ENCODE assay signal across 26 cellular contexts in genomic region chr1:38994196-38994595, GRCh38. TPM values are rescaled to one million over a fixed set of nuclear protein-coding genes. Genes with fewer than 3 reads are reported as not detected.
DNase-seq lines count a peak whose midpoint lies in the region; ATAC-seq lines count a peak whose summit lies in the region.
"Had no signal": no experiment of that assay in that cellular context is flagged by ENCODE, and none has a peak within 500 bp of the region (broad histone marks: within the 10 kb centered on the region; RNA-seq: fewer than 3 reads in every experiment).

No MANE protein-coding gene starts in this region.

- DNase-seq in T-helper 1 cell (no peak), GM19240 (ENCODE audit: insufficient read length, low spot score) (no peak), neuronal stem cell (ENCODE audit: low spot score) (no peak)
- no peak for DNase-seq in CD4-positive, alpha-beta memory T cell
- DNase-seq in activated CD4-positive, alpha-beta memory T cell treated with anti-CD3 and anti-CD28 coated beads for 36 hours: no peak
- DNase-seq: C1 segment of cervical spinal cord, DMS53, GM23248, islet precursor cell, mesenchymal stem cell, NCI-H1092 treated with DMSO at 0.1 percent for 48 hours, NCI-H2171, NCI-H774, PC-9, transverse colon had no signal

- H4K91ac ChIP-seq in neuronal stem cell (ENCODE audit: low read depth, low read length, poor library complexity): no peak overlapping the region

- H3K9me3 Mint-ChIP-seq in T-helper 1 cell treated with Interleukin-12 subunit alpha and Interleukin-12 subunit beta and Interleukin-4 antibody, amounts not matched to agents 30 μg/mL and 1 μg/mL, for 36 hours: no peaks in the 10 kb centered on the region
- no peaks in the 10 kb centered on the region for H3K9me3 Mint-ChIP-seq in CD4-positive, alpha-beta memory T cell
- no peaks in the 10 kb centered on the region for H3K9me3 Mint-ChIP-seq in activated CD4-positive, alpha-beta memory T cell treated with anti-CD3 and anti-CD28 coated beads for 36 hours
- H3K9me3 Mint-ChIP-seq: neural progenitor cell; stimulated activated memory B cell treated with anti-CD40 and anti-IgM and Interleukin-4, amounts not matched to agents 10 μg/mL and 1 μg/mL and 100 μg/mL, for 72 hours had no signal

- H3K27ac ChIP-seq in CD4-positive, alpha-beta memory T cell (ENCODE audit: low read depth, low read length): no peak overlapping the region
- H3K27ac ChIP-seq in iPS-18a (ENCODE audit: low read length) (no peak overlapping the region), neuronal stem cell (replicated peaks; ENCODE audit: low read length) (no peak overlapping the region)
- H3K27ac ChIP-seq: 22Rv1, GM23248, HL-60, KMS-11, neural progenitor cell, PC-9, SK-N-MC, transverse colon had no signal

- no peak overlapping the region for H2BK120ac ChIP-seq in neuronal stem cell (ENCODE audit: low read depth, low read length)

- no peak overlapping the region for H2BK15ac ChIP-seq in neuronal stem cell (ENCODE audit: low read length)

- no peaks in the 10 kb centered on the region for H3K9me3 ChIP-seq in CD4-positive, alpha-beta memory T cell (ENCODE audit: control insufficient read depth in 1 of 2, low read length in 2 of 2)
- H3K9me3 ChIP-seq in iPS-18a (ENCODE audit: control insufficient read depth, low read depth, low read length) (no peaks in the 10 kb centered on the region), neuronal stem cell (replicated peaks in 1 of 2; ENCODE audit: control insufficient read depth in 2 of 2, insufficient read depth in 1 of 2, low read depth in 1 of 2, low read length in 2 of 2) (no peaks in the 10 kb centered on the region)
- H3K9me3 ChIP-seq: transverse colon had no signal

- no peak overlapping the region for H3K4me2 ChIP-seq in neuronal stem cell (ENCODE audit: insufficient read depth, low read length, poor library complexity, severe bottlenecking)
- H3K4me2 ChIP-seq: KMS-11 had no signal

- H3K79me1 ChIP-seq in neuronal stem cell (ENCODE audit: low read depth, low read length): peaks cover 5% of the 10 kb centered on the region

- CTCF ChIA-PET in CD4-positive, alpha-beta memory T cell (lab: Charles Lee; ENCODE audit: partially characterized antibody): interaction anchor here (0.7 to 0.8 kb wide), 2 partner anchors 33 to 37 kb away, joined by 5 to 6 read pairs; no protein-coding TSS in a partner anchor
- CTCF ChIA-PET in activated CD4-positive, alpha-beta memory T cell treated with anti-CD3 and anti-CD28 coated beads for 36 hours (lab: Charles Lee): no interaction called here

- no peak overlapping the region for H2BK5ac ChIP-seq in neuronal stem cell (ENCODE audit: low read length)

- H3K4me1 ChIP-seq in CD4-positive, alpha-beta memory T cell (ENCODE audit: insufficient read depth, low read length): peaks cover 79% of the 10 kb centered on the region
- H3K4me1 ChIP-seq in iPS-18a (ENCODE audit: control insufficient read depth, low read depth, low read length): peaks cover 51% of the 10 kb centered on the region
- H3K4me1 ChIP-seq in neuronal stem cell (ENCODE audit: control insufficient read depth in 2 of 2, insufficient read depth in 1 of 2, low read depth in 1 of 2, low read length in 2 of 2): peaks cover 4 to 13% of the 10 kb centered on the region in 2 donors

- peaks cover 4% of the 10 kb centered on the region for H3K36me3 ChIP-seq in CD4-positive, alpha-beta memory T cell (ENCODE audit: insufficient read depth, low read length)
- H3K36me3 ChIP-seq in iPS-18a (ENCODE audit: control insufficient read depth, low read depth, low read length) (peaks cover 64% of the 10 kb centered on the region), neuronal stem cell (replicated peaks in 1 of 2; ENCODE audit: control insufficient read depth in 2 of 2, insufficient read depth in 2 of 2, low read length in 2 of 2) (peaks cover 12 to 67% of the 10 kb centered on the region in 2 donors)

- H3K27me3 ChIP-seq in CD4-positive, alpha-beta memory T cell (ENCODE audit: insufficient read depth, low read length): no peaks in the 10 kb centered on the region
- no peaks in the 10 kb centered on the region for H3K27me3 ChIP-seq in iPS-18a (ENCODE audit: control insufficient read depth, insufficient read depth, low read length)
- no peaks in the 10 kb centered on the region for H3K27me3 ChIP-seq in neuronal stem cell (ENCODE audit: control insufficient read depth in 3 of 3, insufficient read depth in 3 of 3, low read depth in 1 of 3, low read length in 3 of 3)
- H3K27me3 ChIP-seq: neural progenitor cell, transverse colon had no signal

- H3K27me3 Mint-ChIP-seq in T-helper 1 cell treated with Interleukin-12 subunit alpha and Interleukin-12 subunit beta and Interleukin-4 antibody, amounts not matched to agents 30 μg/mL and 1 μg/mL, for 36 hours (ENCODE audit: low read depth): no peaks in the 10 kb centered on the region
- H3K27me3 Mint-ChIP-seq in CD4-positive, alpha-beta memory T cell: no peaks in the 10 kb centered on the region
- H3K27me3 Mint-ChIP-seq in activated CD4-positive, alpha-beta memory T cell treated with anti-CD3 and anti-CD28 coated beads for 36 hours: no peaks in the 10 kb centered on the region
- H3K27me3 Mint-ChIP-seq: stimulated activated memory B cell treated with anti-CD40 and anti-IgM and Interleukin-4, amounts not matched to agents 10 μg/mL and 1 μg/mL and 100 μg/mL, for 72 hours had no signal

- H2AK5ac ChIP-seq in neuronal stem cell (ENCODE audit: low read depth, low read length): no peak overlapping the region

- H3K4ac ChIP-seq in neuronal stem cell (ENCODE audit: low read length): no peak overlapping the region

- peaks cover 40% of the 10 kb centered on the region for H3K36me3 Mint-ChIP-seq in T-helper 1 cell treated with Interleukin-12 subunit alpha and Interleukin-12 subunit beta and Interleukin-4 antibody, amounts not matched to agents 30 μg/mL and 1 μg/mL, for 36 hours (ENCODE audit: low read depth)
- H3K36me3 Mint-ChIP-seq in CD4-positive, alpha-beta memory T cell: peaks cover 24 to 45% of the 10 kb centered on the region in 2 donors
- peaks cover 41% of the 10 kb centered on the region for H3K36me3 Mint-ChIP-seq in activated CD4-positive, alpha-beta memory T cell treated with anti-CD3 and anti-CD28 coated beads for 36 hours

- peaks cover 49% of the 10 kb centered on the region for H3K4me1 Mint-ChIP-seq in T-helper 1 cell treated with Interleukin-12 subunit alpha and Interleukin-12 subunit beta and Interleukin-4 antibody, amounts not matched to agents 30 μg/mL and 1 μg/mL, for 36 hours (ENCODE audit: low read depth)
- H3K4me1 Mint-ChIP-seq in CD4-positive, alpha-beta memory T cell: peaks cover 42 to 81% (median 60%) of the 10 kb centered on the region in 4 donors
- H3K4me1 Mint-ChIP-seq in activated CD4-positive, alpha-beta memory T cell treated with anti-CD3 and anti-CD28 coated beads for 36 hours (ENCODE audit: low read depth): peaks cover 69% of the 10 kb centered on the region

- no peak overlapping the region for H3K4me3 Mint-ChIP-seq in T-helper 1 cell treated with Interleukin-12 subunit alpha and Interleukin-12 subunit beta and Interleukin-4 antibody, amounts not matched to agents 30 μg/mL and 1 μg/mL, for 36 hours
- peak overlapping the region; percentile 9 to 70 (median 49) for H3K4me3 Mint-ChIP-seq in CD4-positive, alpha-beta memory T cell
- peak overlapping the region; percentile 24 for H3K4me3 Mint-ChIP-seq in activated CD4-positive, alpha-beta memory T cell treated with anti-CD3 and anti-CD28 coated beads for 36 hours
- H3K4me3 Mint-ChIP-seq: neural progenitor cell; stimulated activated memory B cell treated with anti-CD40 and anti-IgM and Interleukin-4, amounts not matched to agents 10 μg/mL and 1 μg/mL and 100 μg/mL, for 72 hours had no signal

- no peak overlapping the region for H3K23ac ChIP-seq in neuronal stem cell (ENCODE audit: low read depth, low read length, poor library complexity)

- no peak overlapping the region for H4K8ac ChIP-seq in neuronal stem cell (ENCODE audit: low read depth, low read length)

- POLR2A ChIA-PET in CD4-positive, alpha-beta memory T cell (lab: Charles Lee; ENCODE audit: partially characterized antibody): interaction anchor here (1.2 to 3.5 kb wide), 3 partner anchors 9 to 32 kb away, joined by 4 to 26 read pairs (median 8); partner anchors contain the start of gene NDUFS5
- POLR2A ChIA-PET in activated CD4-positive, alpha-beta memory T cell treated with anti-CD3 and anti-CD28 coated beads for 36 hours (lab: Charles Lee): no interaction called here

- no peak overlapping the region for H3K18ac ChIP-seq in neuronal stem cell (ENCODE audit: low read length)

- no peak overlapping the region for H3K4me3 ChIP-seq in CD4-positive, alpha-beta memory T cell (ENCODE audit: low read length in 2 of 2)
- H3K4me3 ChIP-seq in iPS-18a (ENCODE audit: low read length): peak overlapping the region; percentile 97
- H3K4me3 ChIP-seq in neuronal stem cell (ENCODE audit: low read length in 2 of 2): no peak overlapping the region
- H3K4me3 ChIP-seq: GM23248, neural progenitor cell, PC-9, SK-N-MC, transverse colon had no signal

- ATAC-seq in HG02623 (IDR thresholded peaks at IDR 0.05; ENCODE audit: unreplicated experiment): no peak
- ATAC-seq: stimulated activated memory B cell treated with anti-CD40 and anti-IgM and Interleukin-4, amounts not matched to agents 10 μg/mL and 1 μg/mL and 100 μg/mL, for 72 hours had no signal

- intact Hi-C loops in CD4-positive, alpha-beta memory T cell (cut with micrococcal nuclease): loop anchor here (5.0 to 10.0 kb wide), 3 partner anchors 98 to 1517 kb away; no protein-coding TSS in a partner anchor
- intact Hi-C loops in activated CD4-positive, alpha-beta memory T cell treated with anti-CD3 and anti-CD28 coated beads for 36 hours (cut with micrococcal nuclease): loop anchor here (5.0 to 10.0 kb wide), 2 partner anchors 33 to 201 kb away; partner anchors contain the start of gene NDUFS5

- H2BK12ac ChIP-seq in neuronal stem cell (ENCODE audit: low read length): no peak overlapping the region

- H3K27ac Mint-ChIP-seq in T-helper 1 cell treated with Interleukin-12 subunit alpha and Interleukin-12 subunit beta and Interleukin-4 antibody, amounts not matched to agents 30 μg/mL and 1 μg/mL, for 36 hours: peak overlapping the region; percentile 20
- H3K27ac Mint-ChIP-seq in CD4-positive, alpha-beta memory T cell: peak overlapping the region in 6 of 7 donors; percentile 49 to 85 (median 80)
- peak overlapping the region; percentile 53 for H3K27ac Mint-ChIP-seq in activated CD4-positive, alpha-beta memory T cell treated with anti-CD3 and anti-CD28 coated beads for 36 hours
- H3K27ac Mint-ChIP-seq: neural progenitor cell; stimulated activated memory B cell treated with anti-CD40 and anti-IgM and Interleukin-4, amounts not matched to agents 10 μg/mL and 1 μg/mL and 100 μg/mL, for 72 hours had no signal

- no peak overlapping the region for H3K9ac ChIP-seq in iPS-18a (ENCODE audit: low read length)
- H3K9ac ChIP-seq in neuronal stem cell (ENCODE audit: low read depth, low read length, poor library complexity): no peak overlapping the region
- H3K9ac ChIP-seq: GM23248, KMS-11, neural progenitor cell had no signal

- no peak overlapping the region for H2AFZ ChIP-seq in neuronal stem cell (ENCODE audit: low read length)
- H2AFZ ChIP-seq: GM23248, neural progenitor cell, PC-9 had no signal

- H3K14ac ChIP-seq in neuronal stem cell (ENCODE audit: low read length): no peak overlapping the region

- no CpG with 5 or more reads among the region's 5 CpGs for WGBS in neuronal stem cell (ENCODE audit: extremely low coverage in 2 of 2, insufficient read length in 2 of 2, insufficient replicate concordance in 1 of 2), 2 donors

RNA-seq across cellular contexts. Expression of gene AKIRIN1, which starts 3.1 kb away (rescaled TPM):
- 10 to 100 TPM; 79.6 to 84.9 TPM for total RNA-seq in CD4-positive, alpha-beta memory T cell
- 100 to 1,000 TPM; 129 to 131 TPM for polyA plus RNA-seq in CD4-positive, alpha-beta memory T cell
- 10 to 100 TPM; 73.2 to 74.3 TPM for total RNA-seq in activated CD4-positive, alpha-beta memory T cell treated with anti-CD3 and anti-CD28 coated beads for 36 hours
- polyA plus RNA-seq in neuronal stem cell (2013, experiment 1 of 2): 106 TPM
- polyA plus RNA-seq in neuronal stem cell (2013, experiment 2 of 2): 110 TPM

RNA-seq across cellular contexts. Expression of gene NDUFS5, which starts 32.0 kb away (rescaled TPM):
- 100 to 1,000 TPM; 122 to 125 TPM for total RNA-seq in CD4-positive, alpha-beta memory T cell
- polyA plus RNA-seq in CD4-positive, alpha-beta memory T cell: 100 to 1,000 TPM; 616 to 665 TPM
- 100 to 1,000 TPM; 238 to 240 TPM for total RNA-seq in activated CD4-positive, alpha-beta memory T cell treated with anti-CD3 and anti-CD28 coated beads for 36 hours
- 675 TPM for polyA plus RNA-seq in neuronal stem cell (2013, experiment 1 of 2)
- 677 TPM for polyA plus RNA-seq in neuronal stem cell (2013, experiment 2 of 2)

RNA-seq across cellular contexts. Expression of gene RHBDL2, which starts 52.6 kb away (rescaled TPM):
- total RNA-seq in CD4-positive, alpha-beta memory T cell: not detected
- not detected for polyA plus RNA-seq in CD4-positive, alpha-beta memory T cell
- total RNA-seq in activated CD4-positive, alpha-beta memory T cell treated with anti-CD3 and anti-CD28 coated beads for 36 hours: not detected
- polyA plus RNA-seq in neuronal stem cell (2013, experiment 1 of 2): not detected
- polyA plus RNA-seq in neuronal stem cell (2013, experiment 2 of 2): 0.03 TPM
- total RNA-seq: activated CD8-positive, alpha-beta memory T cell treated with anti-CD3 and anti-CD28 coated beads for 36 hours; cardiac septum had no signal

Comparison
In these comparisons a context has a peak if more than half of its experiments do, and no peak if none do; other contexts are left out.
1. H3K27ac Mint-ChIP-seq: peak in every context shown above with its lines; median percentile 80 in CD4-positive, alpha-beta memory T cell; 53 in activated CD4-positive, alpha-beta memory T cell treated with anti-CD3 and anti-CD28 coated beads for 36 hours; 20 in T-helper 1 cell treated with Interleukin-12 subunit alpha and Interleukin-12 subunit beta and Interleukin-4 antibody, amounts not matched to agents 30 μg/mL and 1 μg/mL, for 36 hours.